ENCODE assay signal across 1 cellular context in the genomic region with DNA sequence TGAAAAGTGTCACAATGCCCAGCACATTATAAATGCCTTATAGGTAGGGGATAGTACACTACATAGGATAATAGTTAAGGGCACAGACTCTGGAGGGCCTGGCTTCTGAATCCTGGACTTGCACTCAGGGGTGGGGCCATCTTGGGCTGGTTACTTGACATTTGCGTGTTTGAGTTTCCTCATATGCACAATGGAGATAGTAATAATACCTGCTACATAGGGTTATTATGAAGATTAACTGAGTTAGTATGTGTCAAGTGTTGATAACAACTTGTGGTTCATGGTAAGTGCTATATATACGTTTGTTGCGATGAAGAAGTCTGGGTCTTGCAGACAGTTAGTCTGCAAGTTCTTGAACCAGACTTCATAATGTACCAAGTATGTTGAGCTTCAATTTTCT.
TF ChIP-seq lines count a peak whose summit lies in the region.

No MANE protein-coding gene starts in this region.

TF ChIP-seq in K562, 482 proteins besides CTCF, POLR2A, EP300 and RAD21 (continued from another document and continues in another):
- TF ChIP-seq, protein P1, sequence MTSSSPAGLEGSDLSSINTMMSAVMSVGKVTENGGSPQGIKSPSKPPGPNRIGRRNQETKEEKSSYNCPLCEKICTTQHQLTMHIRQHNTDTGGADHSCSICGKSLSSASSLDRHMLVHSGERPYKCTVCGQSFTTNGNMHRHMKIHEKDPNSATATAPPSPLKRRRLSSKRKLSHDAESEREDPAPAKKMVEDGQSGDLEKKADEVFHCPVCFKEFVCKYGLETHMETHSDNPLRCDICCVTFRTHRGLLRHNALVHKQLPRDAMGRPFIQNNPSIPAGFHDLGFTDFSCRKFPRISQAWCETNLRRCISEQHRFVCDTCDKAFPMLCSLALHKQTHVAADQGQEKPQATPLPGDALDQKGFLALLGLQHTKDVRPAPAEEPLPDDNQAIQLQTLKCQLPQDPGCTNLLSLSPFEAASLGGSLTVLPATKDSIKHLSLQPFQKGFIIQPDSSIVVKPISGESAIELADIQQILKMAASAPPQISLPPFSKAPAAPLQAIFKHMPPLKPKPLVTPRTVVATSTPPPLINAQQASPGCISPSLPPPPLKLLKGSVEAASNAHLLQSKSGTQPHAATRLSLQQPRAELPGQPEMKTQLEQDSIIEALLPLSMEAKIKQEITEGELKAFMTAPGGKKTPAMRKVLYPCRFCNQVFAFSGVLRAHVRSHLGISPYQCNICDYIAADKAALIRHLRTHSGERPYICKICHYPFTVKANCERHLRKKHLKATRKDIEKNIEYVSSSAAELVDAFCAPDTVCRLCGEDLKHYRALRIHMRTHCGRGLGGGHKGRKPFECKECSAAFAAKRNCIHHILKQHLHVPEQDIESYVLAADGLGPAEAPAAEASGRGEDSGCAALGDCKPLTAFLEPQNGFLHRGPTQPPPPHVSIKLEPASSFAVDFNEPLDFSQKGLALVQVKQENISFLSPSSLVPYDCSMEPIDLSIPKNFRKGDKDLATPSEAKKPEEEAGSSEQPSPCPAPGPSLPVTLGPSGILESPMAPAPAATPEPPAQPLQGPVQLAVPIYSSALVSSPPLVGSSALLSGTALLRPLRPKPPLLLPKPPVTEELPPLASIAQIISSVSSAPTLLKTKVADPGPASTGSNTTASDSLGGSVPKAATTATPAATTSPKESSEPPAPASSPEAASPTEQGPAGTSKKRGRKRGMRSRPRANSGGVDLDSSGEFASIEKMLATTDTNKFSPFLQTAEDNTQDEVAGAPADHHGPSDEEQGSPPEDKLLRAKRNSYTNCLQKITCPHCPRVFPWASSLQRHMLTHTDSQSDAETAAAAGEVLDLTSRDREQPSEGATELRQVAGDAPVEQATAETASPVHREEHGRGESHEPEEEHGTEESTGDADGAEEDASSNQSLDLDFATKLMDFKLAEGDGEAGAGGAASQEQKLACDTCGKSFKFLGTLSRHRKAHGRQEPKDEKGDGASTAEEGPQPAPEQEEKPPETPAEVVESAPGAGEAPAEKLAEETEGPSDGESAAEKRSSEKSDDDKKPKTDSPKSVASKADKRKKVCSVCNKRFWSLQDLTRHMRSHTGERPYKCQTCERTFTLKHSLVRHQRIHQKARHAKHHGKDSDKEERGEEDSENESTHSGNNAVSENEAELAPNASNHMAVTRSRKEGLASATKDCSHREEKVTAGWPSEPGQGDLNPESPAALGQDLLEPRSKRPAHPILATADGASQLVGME (CRISPR knock-in tag; IDR thresholded peaks at IDR 0.05), result no peak
- TF ChIP-seq, protein P2, sequence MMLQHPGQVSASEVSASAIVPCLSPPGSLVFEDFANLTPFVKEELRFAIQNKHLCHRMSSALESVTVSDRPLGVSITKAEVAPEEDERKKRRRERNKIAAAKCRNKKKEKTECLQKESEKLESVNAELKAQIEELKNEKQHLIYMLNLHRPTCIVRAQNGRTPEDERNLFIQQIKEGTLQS (IDR thresholded peaks at IDR 0.05), result no peak
- TF ChIP-seq, protein P2 (CRISPR knock-in tag; conservative IDR thresholded peaks at IDR 0.05), result no peak
- TF ChIP-seq TBL1XR1 (IDR thresholded peaks at IDR 0.05; ENCODE audit: low read length in 2 of 2), result no peak
- no peak for TF ChIP-seq HEY1 (CRISPR knock-in tag; IDR thresholded peaks at IDR 0.05; ENCODE audit: borderline replicate concordance)
- TF ChIP-seq RUNX1 (IDR thresholded peaks at IDR 0.05; ENCODE audit: low read depth), result no peak
- no peak for TF ChIP-seq PURB (CRISPR knock-in tag; IDR thresholded peaks at IDR 0.05; ENCODE audit: low read depth)
- no peak for TF ChIP-seq SNIP1 (IDR thresholded peaks at IDR 0.05; ENCODE audit: low read depth)
- no peak for TF ChIP-seq BCL6 (CRISPR knock-in tag; IDR thresholded peaks at IDR 0.05)
- peak; percentile 56; the same call in 1 of the 2 replicates for TF ChIP-seq BCOR (IDR thresholded peaks at IDR 0.05)
- TF ChIP-seq KLF1 (tag; IDR thresholded peaks at IDR 0.05), result no peak
- no peak for TF ChIP-seq E2F3 (CRISPR knock-in tag; IDR thresholded peaks at IDR 0.05)
- no peak for TF ChIP-seq SRSF7 (optimal IDR thresholded peaks at IDR 0.05; ENCODE audit: low read depth, low read length)
- no peak for TF ChIP-seq NFATC3 (IDR thresholded peaks at IDR 0.05)
- no peak for TF ChIP-seq ZNF586 (CRISPR knock-in tag; conservative IDR thresholded peaks at IDR 0.05)
- TF ChIP-seq, protein P3, sequence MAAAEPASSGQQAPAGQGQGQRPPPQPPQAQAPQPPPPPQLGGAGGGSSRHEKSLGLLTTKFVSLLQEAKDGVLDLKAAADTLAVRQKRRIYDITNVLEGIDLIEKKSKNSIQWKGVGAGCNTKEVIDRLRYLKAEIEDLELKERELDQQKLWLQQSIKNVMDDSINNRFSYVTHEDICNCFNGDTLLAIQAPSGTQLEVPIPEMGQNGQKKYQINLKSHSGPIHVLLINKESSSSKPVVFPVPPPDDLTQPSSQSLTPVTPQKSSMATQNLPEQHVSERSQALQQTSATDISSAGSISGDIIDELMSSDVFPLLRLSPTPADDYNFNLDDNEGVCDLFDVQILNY (CRISPR knock-in tag; IDR thresholded peaks at IDR 0.05), result no peak
- TF ChIP-seq PRPF4 (IDR thresholded peaks at IDR 0.05; ENCODE audit: insufficient read depth, low read depth, low read length, poor library complexity, severe bottlenecking), result no peak
- TF ChIP-seq YY1 (IDR thresholded peaks at IDR 0.05; ENCODE audit: borderline replicate concordance in 1 of 3, control insufficient read depth in 1 of 3, extremely low read depth in 1 of 3, insufficient read depth in 3 of 3, insufficient read length in 1 of 3, insufficient replicate concordance in 2 of 3, low read depth in 1 of 3, low read length in 2 of 3), result peak in 1 of 3 experiments; percentile 30
- TF ChIP-seq FOXJ3 (CRISPR knock-in tag; IDR thresholded peaks at IDR 0.05), result no peak
- peak; percentile 31 to 60; a peak in 2 of 4 replicates for TF ChIP-seq KDM1A (IDR thresholded peaks at IDR 0.05)
- TF ChIP-seq, protein P4, sequence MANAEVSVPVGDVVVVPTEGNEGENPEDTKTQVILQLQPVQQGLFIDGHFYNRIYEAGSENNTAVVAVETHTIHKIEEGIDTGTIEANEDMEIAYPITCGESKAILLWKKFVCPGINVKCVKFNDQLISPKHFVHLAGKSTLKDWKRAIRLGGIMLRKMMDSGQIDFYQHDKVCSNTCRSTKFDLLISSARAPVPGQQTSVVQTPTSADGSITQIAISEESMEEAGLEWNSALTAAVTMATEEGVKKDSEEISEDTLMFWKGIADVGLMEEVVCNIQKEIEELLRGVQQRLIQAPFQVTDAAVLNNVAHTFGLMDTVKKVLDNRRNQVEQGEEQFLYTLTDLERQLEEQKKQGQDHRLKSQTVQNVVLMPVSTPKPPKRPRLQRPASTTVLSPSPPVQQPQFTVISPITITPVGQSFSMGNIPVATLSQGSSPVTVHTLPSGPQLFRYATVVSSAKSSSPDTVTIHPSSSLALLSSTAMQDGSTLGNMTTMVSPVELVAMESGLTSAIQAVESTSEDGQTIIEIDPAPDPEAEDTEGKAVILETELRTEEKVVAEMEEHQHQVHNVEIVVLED (CRISPR knock-in tag; IDR thresholded peaks at IDR 0.05), result no peak
- no peak for TF ChIP-seq ESRRB (CRISPR knock-in tag; IDR thresholded peaks at IDR 0.05; ENCODE audit: borderline replicate concordance)
- no peak for TF ChIP-seq STAG1 (CRISPR knock-in tag; IDR thresholded peaks at IDR 0.05; ENCODE audit: borderline replicate concordance)
- peak; percentile 83 for TF ChIP-seq CBFA2T3 (IDR thresholded peaks at IDR 0.05)
- TF ChIP-seq, protein P5, sequence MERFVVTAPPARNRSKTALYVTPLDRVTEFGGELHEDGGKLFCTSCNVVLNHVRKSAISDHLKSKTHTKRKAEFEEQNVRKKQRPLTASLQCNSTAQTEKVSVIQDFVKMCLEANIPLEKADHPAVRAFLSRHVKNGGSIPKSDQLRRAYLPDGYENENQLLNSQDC (CRISPR knock-in tag; IDR thresholded peaks at IDR 0.05), result no peak
- TF ChIP-seq CBFA2T2 (conservative IDR thresholded peaks at IDR 0.05), result peak; percentile 66
- TF ChIP-seq MAZ (CRISPR knock-in tag; conservative IDR thresholded peaks at IDR 0.05 in 1 of 2, IDR thresholded peaks at IDR 0.05 in 1 of 2), result no peak
- no peak for TF ChIP-seq DDX20 (tag; IDR thresholded peaks at IDR 0.05; ENCODE audit: low read depth)
- TF ChIP-seq, protein P6, sequence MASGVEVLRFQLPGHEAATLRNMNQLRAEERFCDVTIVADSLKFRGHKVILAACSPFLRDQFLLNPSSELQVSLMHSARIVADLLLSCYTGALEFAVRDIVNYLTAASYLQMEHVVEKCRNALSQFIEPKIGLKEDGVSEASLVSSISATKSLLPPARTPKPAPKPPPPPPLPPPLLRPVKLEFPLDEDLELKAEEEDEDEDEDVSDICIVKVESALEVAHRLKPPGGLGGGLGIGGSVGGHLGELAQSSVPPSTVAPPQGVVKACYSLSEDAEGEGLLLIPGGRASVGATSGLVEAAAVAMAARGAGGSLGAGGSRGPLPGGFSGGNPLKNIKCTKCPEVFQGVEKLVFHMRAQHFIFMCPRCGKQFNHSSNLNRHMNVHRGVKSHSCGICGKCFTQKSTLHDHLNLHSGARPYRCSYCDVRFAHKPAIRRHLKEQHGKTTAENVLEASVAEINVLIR (CRISPR knock-in tag; IDR thresholded peaks at IDR 0.05), result no peak
- TF ChIP-seq, protein P7, sequence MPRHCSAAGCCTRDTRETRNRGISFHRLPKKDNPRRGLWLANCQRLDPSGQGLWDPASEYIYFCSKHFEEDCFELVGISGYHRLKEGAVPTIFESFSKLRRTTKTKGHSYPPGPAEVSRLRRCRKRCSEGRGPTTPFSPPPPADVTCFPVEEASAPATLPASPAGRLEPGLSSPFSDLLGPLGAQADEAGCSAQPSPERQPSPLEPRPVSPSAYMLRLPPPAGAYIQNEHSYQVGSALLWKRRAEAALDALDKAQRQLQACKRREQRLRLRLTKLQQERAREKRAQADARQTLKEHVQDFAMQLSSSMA (CRISPR knock-in tag; IDR thresholded peaks at IDR 0.05), result no peak
- no peak for TF ChIP-seq ZNF668 (CRISPR knock-in tag; IDR thresholded peaks at IDR 0.05)
- no peak for TF ChIP-seq ZNF76 (CRISPR knock-in tag; IDR thresholded peaks at IDR 0.05; ENCODE audit: borderline replicate concordance)
- TF ChIP-seq SUPT5H (IDR thresholded peaks at IDR 0.05), result no peak
- no peak for TF ChIP-seq HCFC1 (IDR thresholded peaks at IDR 0.05; ENCODE audit: low read depth, low read length)
- TF ChIP-seq GABPB1 (CRISPR knock-in tag; IDR thresholded peaks at IDR 0.05), result no peak
- no peak for TF ChIP-seq KAT8 (IDR thresholded peaks at IDR 0.05; ENCODE audit: low read depth)
- TF ChIP-seq, protein P8, sequence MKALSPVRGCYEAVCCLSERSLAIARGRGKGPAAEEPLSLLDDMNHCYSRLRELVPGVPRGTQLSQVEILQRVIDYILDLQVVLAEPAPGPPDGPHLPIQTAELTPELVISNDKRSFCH (CRISPR knock-in tag; IDR thresholded peaks at IDR 0.05), result no peak
- TF ChIP-seq, protein P8 (tag; IDR thresholded peaks at IDR 0.05), result peak; percentile 49; the same call in 1 of the 2 replicates
- TF ChIP-seq, protein P9, sequence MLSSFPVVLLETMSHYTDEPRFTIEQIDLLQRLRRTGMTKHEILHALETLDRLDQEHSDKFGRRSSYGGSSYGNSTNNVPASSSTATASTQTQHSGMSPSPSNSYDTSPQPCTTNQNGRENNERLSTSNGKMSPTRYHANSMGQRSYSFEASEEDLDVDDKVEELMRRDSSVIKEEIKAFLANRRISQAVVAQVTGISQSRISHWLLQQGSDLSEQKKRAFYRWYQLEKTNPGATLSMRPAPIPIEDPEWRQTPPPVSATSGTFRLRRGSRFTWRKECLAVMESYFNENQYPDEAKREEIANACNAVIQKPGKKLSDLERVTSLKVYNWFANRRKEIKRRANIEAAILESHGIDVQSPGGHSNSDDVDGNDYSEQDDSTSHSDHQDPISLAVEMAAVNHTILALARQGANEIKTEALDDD (IDR thresholded peaks at IDR 0.05), result peak; percentile 95
- no peak for TF ChIP-seq TAF1 (IDR thresholded peaks at IDR 0.05; ENCODE audit: control insufficient read depth, extremely low read depth, insufficient read depth, low read length, severe bottlenecking)
- no peak for TF ChIP-seq POLR3A (IDR thresholded peaks at IDR 0.05; ENCODE audit: borderline replicate concordance, extremely low read depth, insufficient read depth, insufficient read length)
- TF ChIP-seq, protein P10, sequence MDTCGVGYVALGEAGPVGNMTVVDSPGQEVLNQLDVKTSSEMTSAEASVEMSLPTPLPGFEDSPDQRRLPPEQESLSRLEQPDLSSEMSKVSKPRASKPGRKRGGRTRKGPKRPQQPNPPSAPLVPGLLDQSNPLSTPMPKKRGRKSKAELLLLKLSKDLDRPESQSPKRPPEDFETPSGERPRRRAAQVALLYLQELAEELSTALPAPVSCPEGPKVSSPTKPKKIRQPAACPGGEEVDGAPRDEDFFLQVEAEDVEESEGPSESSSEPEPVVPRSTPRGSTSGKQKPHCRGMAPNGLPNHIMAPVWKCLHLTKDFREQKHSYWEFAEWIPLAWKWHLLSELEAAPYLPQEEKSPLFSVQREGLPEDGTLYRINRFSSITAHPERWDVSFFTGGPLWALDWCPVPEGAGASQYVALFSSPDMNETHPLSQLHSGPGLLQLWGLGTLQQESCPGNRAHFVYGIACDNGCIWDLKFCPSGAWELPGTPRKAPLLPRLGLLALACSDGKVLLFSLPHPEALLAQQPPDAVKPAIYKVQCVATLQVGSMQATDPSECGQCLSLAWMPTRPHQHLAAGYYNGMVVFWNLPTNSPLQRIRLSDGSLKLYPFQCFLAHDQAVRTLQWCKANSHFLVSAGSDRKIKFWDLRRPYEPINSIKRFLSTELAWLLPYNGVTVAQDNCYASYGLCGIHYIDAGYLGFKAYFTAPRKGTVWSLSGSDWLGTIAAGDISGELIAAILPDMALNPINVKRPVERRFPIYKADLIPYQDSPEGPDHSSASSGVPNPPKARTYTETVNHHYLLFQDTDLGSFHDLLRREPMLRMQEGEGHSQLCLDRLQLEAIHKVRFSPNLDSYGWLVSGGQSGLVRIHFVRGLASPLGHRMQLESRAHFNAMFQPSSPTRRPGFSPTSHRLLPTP (IDR thresholded peaks at IDR 0.05; ENCODE audit: borderline replicate concordance, extremely low read depth, insufficient read length), result no peak
- TF ChIP-seq, protein P11, sequence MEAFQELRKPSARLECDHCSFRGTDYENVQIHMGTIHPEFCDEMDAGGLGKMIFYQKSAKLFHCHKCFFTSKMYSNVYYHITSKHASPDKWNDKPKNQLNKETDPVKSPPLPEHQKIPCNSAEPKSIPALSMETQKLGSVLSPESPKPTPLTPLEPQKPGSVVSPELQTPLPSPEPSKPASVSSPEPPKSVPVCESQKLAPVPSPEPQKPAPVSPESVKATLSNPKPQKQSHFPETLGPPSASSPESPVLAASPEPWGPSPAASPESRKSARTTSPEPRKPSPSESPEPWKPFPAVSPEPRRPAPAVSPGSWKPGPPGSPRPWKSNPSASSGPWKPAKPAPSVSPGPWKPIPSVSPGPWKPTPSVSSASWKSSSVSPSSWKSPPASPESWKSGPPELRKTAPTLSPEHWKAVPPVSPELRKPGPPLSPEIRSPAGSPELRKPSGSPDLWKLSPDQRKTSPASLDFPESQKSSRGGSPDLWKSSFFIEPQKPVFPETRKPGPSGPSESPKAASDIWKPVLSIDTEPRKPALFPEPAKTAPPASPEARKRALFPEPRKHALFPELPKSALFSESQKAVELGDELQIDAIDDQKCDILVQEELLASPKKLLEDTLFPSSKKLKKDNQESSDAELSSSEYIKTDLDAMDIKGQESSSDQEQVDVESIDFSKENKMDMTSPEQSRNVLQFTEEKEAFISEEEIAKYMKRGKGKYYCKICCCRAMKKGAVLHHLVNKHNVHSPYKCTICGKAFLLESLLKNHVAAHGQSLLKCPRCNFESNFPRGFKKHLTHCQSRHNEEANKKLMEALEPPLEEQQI (IDR thresholded peaks at IDR 0.05), result no peak
- TF ChIP-seq TCF3 (CRISPR knock-in tag; IDR thresholded peaks at IDR 0.05), result peak; percentile 75
